ENCODE assay signal across 22 cellular contexts in the genomic region with DNA sequence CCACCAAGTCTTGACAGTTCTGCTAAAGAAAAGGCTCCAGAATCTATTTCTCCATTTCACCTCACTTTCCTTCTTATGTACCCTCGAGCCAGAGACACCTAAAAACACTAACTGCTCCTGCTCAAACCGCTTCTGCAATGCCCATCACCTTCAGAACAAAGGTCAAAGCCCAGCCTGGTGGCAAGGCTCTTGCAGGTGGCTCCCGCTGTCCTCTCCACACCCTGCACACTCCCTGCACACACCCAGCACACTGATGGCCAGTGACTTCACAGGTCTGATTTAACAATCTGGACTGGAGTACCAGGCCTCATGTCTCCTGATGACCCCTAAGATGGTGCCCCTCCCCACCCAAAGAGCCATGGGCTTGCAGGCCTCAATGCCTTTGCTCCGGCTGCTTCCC. TPM values are rescaled to one million over a fixed set of nuclear protein-coding genes. Genes with fewer than 3 reads are reported as not detected.
"Had no signal": no experiment of that assay in that cellular context is flagged by ENCODE, and none has a peak within 500 bp of the region (broad histone marks: within the 10 kb centered on the region; RNA-seq: fewer than 3 reads in every experiment).

No MANE protein-coding gene starts in this region.

- H3K36me3 ChIP-seq: esophagus squamous epithelium, gastroesophageal sphincter, right lobe of liver, thyroid gland had no signal

- H3K4me1 ChIP-seq: gastroesophageal sphincter, right lobe of liver, thyroid gland had no signal

- ATAC-seq: activated T-cell treated with anti-CD3 and anti-CD28 coated beads, Interleukin-2, amount 50 U/mL, for 72 hours; gastroesophageal sphincter; left ventricle myocardium superior; natural killer cell; right lobe of liver; WTC11 had no signal

- H3K27ac ChIP-seq: coronary artery, esophagus squamous epithelium, gastroesophageal sphincter, right lobe of liver, skin epidermis, thyroid gland had no signal

- H3K9me3 ChIP-seq: esophagus squamous epithelium, gastroesophageal sphincter, right lobe of liver, thyroid gland had no signal

- H3K4me3 Mint-ChIP-seq: activated naive CD4-positive, alpha-beta T cell treated with anti-CD3 and anti-CD28 coated beads, Interleukin-2, amount 10 ng/mL, durations not matched to agents 7 days and 5 days; activated T-cell treated with anti-CD3 and anti-CD28 coated beads, Interleukin-2, amount 50 U/mL, for 72 hours; mesothelial cell of epicardium; natural killer cell; T-helper 1 cell treated with Interleukin-12 subunit alpha and Interleukin-12 subunit beta and Interleukin-4 antibody, amounts not matched to agents 30 μg/mL and 1 μg/mL, for 36 hours; WTC11 had no signal

- H3K4me3 ChIP-seq: coronary artery, esophagus squamous epithelium, gastroesophageal sphincter, right lobe of liver, skin epidermis, thyroid gland had no signal

- DNase-seq: activated CD4-positive, alpha-beta T cell treated with anti-CD3 and anti-CD28 coated beads, Interleukin-2, amount 50 U/mL, for 48 hours; activated effector memory CD4-positive, alpha-beta T cell treated with anti-CD3 and anti-CD28 coated beads, Interleukin-2, amount 50 U/mL, for 16 hours; activated naive CD4-positive, alpha-beta T cell treated with anti-CD3 and anti-CD28 coated beads, Interleukin-2, amount 10 ng/mL, durations not matched to agents 7 days and 5 days; activated T-cell treated with anti-CD3 and anti-CD28 coated beads, Interleukin-2, amount 50 U/mL, for 72 hours; amygdala; esophagus squamous epithelium; head of caudate nucleus; hypothalamus; left ventricle myocardium superior; mammary epithelial cell; natural killer cell; right lobe of liver; stimulated activated CD4-positive, alpha-beta T cell treated with anti-CD3 and anti-CD28 coated beads, Interleukin-2, amount 100 ng/mL, for 24 hours; stimulated activated naive CD4-positive, alpha-beta T cell; T1000; thyroid gland had no signal

- H3K27ac Mint-ChIP-seq: activated naive CD4-positive, alpha-beta T cell treated with anti-CD3 and anti-CD28 coated beads, Interleukin-2, amount 10 ng/mL, durations not matched to agents 7 days and 5 days; activated T-cell treated with anti-CD3 and anti-CD28 coated beads, Interleukin-2, amount 50 U/mL, for 72 hours; mesothelial cell of epicardium; natural killer cell; T-helper 1 cell treated with Interleukin-12 subunit alpha and Interleukin-12 subunit beta and Interleukin-4 antibody, amounts not matched to agents 30 μg/mL and 1 μg/mL, for 36 hours; WTC11 had no signal

- H3K36me3 Mint-ChIP-seq: activated naive CD4-positive, alpha-beta T cell treated with anti-CD3 and anti-CD28 coated beads, Interleukin-2, amount 10 ng/mL, durations not matched to agents 7 days and 5 days; mesothelial cell of epicardium; natural killer cell; WTC11 had no signal

- H3K27me3 ChIP-seq: right lobe of liver, thyroid gland had no signal

- H3K9me3 Mint-ChIP-seq: activated naive CD4-positive, alpha-beta T cell treated with anti-CD3 and anti-CD28 coated beads, Interleukin-2, amount 10 ng/mL, durations not matched to agents 7 days and 5 days; activated T-cell treated with anti-CD3 and anti-CD28 coated beads, Interleukin-2, amount 50 U/mL, for 72 hours; mesothelial cell of epicardium; natural killer cell; T-helper 1 cell treated with Interleukin-12 subunit alpha and Interleukin-12 subunit beta and Interleukin-4 antibody, amounts not matched to agents 30 μg/mL and 1 μg/mL, for 36 hours; WTC11 had no signal

RNA-seq across cellular contexts. Expression of a gene that starts 38.0 kb away (rescaled TPM):
- total RNA-seq: gastroesophageal sphincter had no signal
